ENCODE assay signal across 26 cellular contexts in genomic region chr3:61239871-61240270, GRCh38. TPM values are rescaled to one million over a fixed set of nuclear protein-coding genes. Genes with fewer than 3 reads are reported as not detected.
DNase-seq lines count a peak whose midpoint lies in the region; TF ChIP-seq lines count a peak whose summit lies in the region.
"Had no signal": no experiment of that assay in that cellular context is flagged by ENCODE, and none has a peak within 500 bp of the region (broad histone marks: within the 10 kb centered on the region; RNA-seq: fewer than 3 reads in every experiment).

No MANE protein-coding gene starts in this region.

- H3K4me3 Mint-ChIP-seq in endothelial cell (ENCODE audit: unreplicated experiment), result no peak overlapping the region
- H3K4me3 Mint-ChIP-seq: activated B cell treated with CpG ODN at 0.5 μM for 24 hours; activated CD4-positive, alpha-beta memory T cell treated with anti-CD3 and anti-CD28 coated beads, Interleukin-2, amount 10 ng/mL, durations not matched to agents 7 days and 5 days; nephron had no signal

- no peaks in the 10 kb centered on the region for H3K27me3 ChIP-seq in left ventricle myocardium inferior (ENCODE audit: low read depth)
- H3K27me3 ChIP-seq: cardiac muscle cell, dorsolateral prefrontal cortex, Peyer's patch, transverse colon had no signal

- DNase-seq in COLO668 (lab: John Stamatoyannopoulos, UW; ENCODE audit: unreplicated experiment) (peak; percentile 38), H4 (ENCODE audit: low spot score) (peak; percentile 25), NCI-H69 (lab: John Stamatoyannopoulos, UW) (peak; percentile 56), left ventricle myocardium inferior (peak; percentile 17), GDM1 (lab: John Stamatoyannopoulos, UW) (no peak), COLO829 (ENCODE audit: low spot score) (no peak), endothelial cell (ENCODE audit: low spot score) (no peak), GM13977 (ENCODE audit: low spot score) (no peak)
- DNase-seq: activated B cell treated with CpG ODN at 0.5 μM for 24 hours; activated CD4-positive, alpha-beta memory T cell treated with anti-CD3 and anti-CD28 coated beads, Interleukin-2, amount 10 ng/mL, durations not matched to agents 7 days and 5 days; amniotic stem cell; dorsolateral prefrontal cortex; erythroblast; kidney glomerular epithelial cell; NCI-H1048; NK-92 treated with Interleukin-12 subunit alpha and Interleukin-12 subunit beta, amount 100 ng/mL, for 24 hours; Peyer's patch; small intestine; stimulated activated CD4-positive, alpha-beta T cell treated with anti-CD3 and anti-CD28 coated beads, Interleukin-2, amount 100 ng/mL, for 48 hours; stimulated activated naive CD8-positive, alpha-beta T cell treated with anti-CD3 and anti-CD28 coated beads, Interleukin-15, Interleukin-2, amounts not matched to agents 100 U/mL and 50 U/mL, for 24 hours; transverse colon had no signal

- peaks cover 28% of the 10 kb centered on the region for H3K4me1 Mint-ChIP-seq in endothelial cell (ENCODE audit: unreplicated experiment)
- H3K4me1 Mint-ChIP-seq: activated B cell treated with CpG ODN at 0.5 μM for 24 hours; activated CD4-positive, alpha-beta memory T cell treated with anti-CD3 and anti-CD28 coated beads, Interleukin-2, amount 10 ng/mL, durations not matched to agents 7 days and 5 days had no signal

- H3K9me3 ChIP-seq in left ventricle myocardium inferior (replicated peaks), result no peaks in the 10 kb centered on the region
- H3K9me3 ChIP-seq: Peyer's patch, transverse colon had no signal

- in situ Hi-C loops in GM13977 (cut with MboI; ENCODE audit: low pct_unique_long_range_greater_than_20kb, low sequenced_read_pairs, unreplicated experiment), result no loop called here

- no peaks in the 10 kb centered on the region for H3K36me3 Mint-ChIP-seq in endothelial cell (ENCODE audit: low read depth, unreplicated experiment)

- H3K27me3 Mint-ChIP-seq in endothelial cell (ENCODE audit: unreplicated experiment), result peaks cover 1% of the 10 kb centered on the region
- H3K27me3 Mint-ChIP-seq: activated B cell treated with CpG ODN at 0.5 μM for 24 hours; activated CD4-positive, alpha-beta memory T cell treated with anti-CD3 and anti-CD28 coated beads, Interleukin-2, amount 10 ng/mL, durations not matched to agents 7 days and 5 days; progenitor cell of endocrine pancreas had no signal

- intact Hi-C loops in left ventricle myocardium inferior (cut with micrococcal nuclease), result no loop called here

- H3K4me3 ChIP-seq in left ventricle myocardium inferior, result no peak overlapping the region
- H3K4me3 ChIP-seq: cardiac muscle cell, dorsolateral prefrontal cortex, Peyer's patch, transverse colon had no signal

- H3K4me1 ChIP-seq in left ventricle myocardium inferior, result peaks cover 33% of the 10 kb centered on the region
- H3K4me1 ChIP-seq: Peyer's patch, transverse colon had no signal

- H3K27ac ChIP-seq in left ventricle myocardium inferior (replicated peaks), result peak overlapping the region; percentile 45
- H3K27ac ChIP-seq: C4-2B, cardiac muscle cell, Peyer's patch, transverse colon had no signal

- H3K27ac Mint-ChIP-seq in endothelial cell (ENCODE audit: unreplicated experiment), result no peak overlapping the region
- H3K27ac Mint-ChIP-seq: activated B cell treated with CpG ODN at 0.5 μM for 24 hours; activated CD4-positive, alpha-beta memory T cell treated with anti-CD3 and anti-CD28 coated beads, Interleukin-2, amount 10 ng/mL, durations not matched to agents 7 days and 5 days; nephron; progenitor cell of endocrine pancreas had no signal

- H3K9me3 Mint-ChIP-seq in endothelial cell (ENCODE audit: unreplicated experiment), result no peaks in the 10 kb centered on the region
- H3K9me3 Mint-ChIP-seq: activated B cell treated with CpG ODN at 0.5 μM for 24 hours; activated CD4-positive, alpha-beta memory T cell treated with anti-CD3 and anti-CD28 coated beads, Interleukin-2, amount 10 ng/mL, durations not matched to agents 7 days and 5 days; nephron had no signal

- H3K36me3 ChIP-seq in left ventricle myocardium inferior, result no peaks in the 10 kb centered on the region
- H3K36me3 ChIP-seq: cardiac muscle cell, Peyer's patch, transverse colon had no signal

- TF ChIP-seq CTCF in left ventricle myocardium inferior (IDR thresholded peaks at IDR 0.05; ENCODE audit: borderline replicate concordance) (no peak), endothelial cell (IDR thresholded peaks at IDR 0.05; ENCODE audit: unreplicated experiment) (no peak), GM13977 (IDR thresholded peaks at IDR 0.05; ENCODE audit: extremely low read depth, insufficient read depth, missing control alignments) (no peak)

RNA-seq across cellular contexts. Expression of gene FHIT, which starts 11.4 kb away (rescaled TPM):
- 0.84 and 0.87 TPM in 2 replicates for total RNA-seq in H4 (2014; rRNA removed; shearing (Covaris generic))
- total RNA-seq in left ventricle myocardium inferior (16.0 TPM), endothelial cell (ENCODE audit: unreplicated experiment) (20.2 TPM)
- total RNA-seq: HT1080 had no signal

Comparison
In these comparisons a context has a peak if more than half of its experiments do, and no peak if none do; other contexts are left out.
1. DNase-seq: peak in COLO668 (single experiment), H4 (single experiment), NCI-H69 (single experiment) and left ventricle myocardium inferior (single experiment); none in GDM1 (single experiment), COLO829 (single experiment), endothelial cell (single experiment) and GM13977 (single experiment).